Comparison of ENCODE assay signal across 12 cellular contexts in genomic region chr5:15695171-15695676, GRCh38.
DNase-seq lines count a peak whose midpoint lies in the region; ATAC-seq and TF ChIP-seq lines count a peak whose summit lies in the region.
"Had no signal": no experiment of that assay in that cellular context is flagged by ENCODE, and none has a peak within 500 bp of the region (broad histone marks: within the 10 kb centered on the region; RNA-seq: fewer than 3 reads in every experiment).

No MANE protein-coding gene starts in this region.

- no peaks in the 10 kb centered on the region for H3K27me3 ChIP-seq in RWPE2 (ENCODE audit: insufficient read depth, poor library complexity, severe bottlenecking)

- no peaks in the 10 kb centered on the region for H3K36me3 ChIP-seq in RWPE2 (ENCODE audit: low read depth)

- no peaks in the 10 kb centered on the region for H3K9me3 ChIP-seq in RWPE2 (ENCODE audit: severe bottlenecking)

- no peak overlapping the region for H3K4me3 ChIP-seq in RWPE2 (ENCODE audit: severe bottlenecking)
- no peak overlapping the region for H3K4me3 ChIP-seq in foreskin fibroblast (ENCODE audit: low read depth in 1 of 2, low read length in 2 of 2)

- H3K4me1 ChIP-seq in RWPE2 (ENCODE audit: insufficient read depth, poor library complexity, severe bottlenecking) = no peaks in the 10 kb centered on the region

- TF ChIP-seq CTCF in RWPE2 (IDR thresholded peaks at IDR 0.05; ENCODE audit: poor library complexity, severe bottlenecking) = no peak
- TF ChIP-seq CTCF in foreskin fibroblast (IDR thresholded peaks at IDR 0.05; ENCODE audit: low read depth, low read length) = no peak
- no peak for TF ChIP-seq CTCF in omental fat pad (IDR thresholded peaks at IDR 0.05)
- no peak for TF ChIP-seq CTCF in GM13976 (IDR thresholded peaks at IDR 0.05; ENCODE audit: borderline replicate concordance, control extremely low read depth, extremely low read depth, insufficient read depth, missing control alignments)

- no peak overlapping the region for H3K27ac ChIP-seq in RWPE2 (ENCODE audit: poor library complexity, severe bottlenecking)
- H3K27ac ChIP-seq: epithelial cell of prostate had no signal

- ATAC-seq in RWPE2 (ENCODE audit: low read depth) (peak; percentile 59), omental fat pad (ENCODE audit: low FRiP score) (peak; percentile 28), HG03571 (IDR thresholded peaks at IDR 0.05; ENCODE audit: unreplicated experiment) (no peak)

- DNase-seq in A172 (ENCODE audit: low spot score) (peak; percentile 46), RWPE2 (ENCODE audit: low spot score) (no peak), foreskin fibroblast (peak; percentile 40 to 78), omental fat pad (ENCODE audit: low spot score) (no peak), GM13976 (ENCODE audit: low spot score) (no peak), NCI-H69 (lab: John Stamatoyannopoulos, UW) (no peak), amygdala (lab: John Stamatoyannopoulos, UW) (no peak)
- DNase-seq: ACHN; activated CD4-positive, alpha-beta T cell treated with anti-CD3 and anti-CD28 coated beads for 48 hours; activated naive CD4-positive, alpha-beta T cell treated with anti-CD3 and anti-CD28 coated beads, Interleukin-2, amount 50 U/mL, for 16 hours had no signal

- in situ Hi-C loops in GM13976 (cut with MboI; ENCODE audit: low sequenced_read_pairs, unreplicated experiment) = no loop called here

Comparison
In these comparisons a context has a peak if more than half of its experiments do, and no peak if none do; other contexts are left out.
1. DNase-seq: peak in A172 (single experiment) and foreskin fibroblast (2 of 2); none in RWPE2 (single experiment), omental fat pad (single experiment), GM13976 (single experiment), NCI-H69 (single experiment) and amygdala (0 of 56).